Comparison of ENCODE assay signal across 1 cellular context in genomic region chr13:48979892-48980291, GRCh38.
TF ChIP-seq lines count a peak whose summit lies in the region.

No MANE protein-coding gene starts in this region.

TF ChIP-seq in GM12878, 131 proteins besides CTCF, POLR2A, EP300 and RAD21 (continued from another document):
- no peak for TF ChIP-seq CUX1 (IDR thresholded peaks at IDR 0.05; ENCODE audit: insufficient replicate concordance, low read depth, low read length)
- TF ChIP-seq STAT3 (IDR thresholded peaks at IDR 0.05; ENCODE audit: low read depth, low read length), result no peak
- TF ChIP-seq NFYA (IDR thresholded peaks at IDR 0.05; ENCODE audit: borderline replicate concordance, low read depth, low read length), result no peak
- TF ChIP-seq USF1 (IDR thresholded peaks at IDR 0.05; ENCODE audit: borderline replicate concordance, extremely low read length, insufficient read depth, low read depth, low read length), result no peak
- TF ChIP-seq MEF2B (IDR thresholded peaks at IDR 0.05; ENCODE audit: partially characterized antibody, poor library complexity, severe bottlenecking), result peak; percentile 98
- no peak for TF ChIP-seq POU2F2 (IDR thresholded peaks at IDR 0.05; ENCODE audit: borderline replicate concordance, low read depth, low read length)
- TF ChIP-seq MLLT1 (IDR thresholded peaks at IDR 0.05), result peak; percentile 16; the same call in 1 of the 2 replicates
- no peak for TF ChIP-seq RELA (IDR thresholded peaks at IDR 0.05; ENCODE audit: borderline replicate concordance, partially characterized antibody)
